In genomic region chr5:784428-785177, GRCh38 we compare ENCODE assay signal across 8 cellular contexts. TPM values are rescaled to one million over a fixed set of nuclear protein-coding genes. Genes with fewer than 3 reads are reported as not detected.
DNase-seq lines count a peak whose midpoint lies in the region; ATAC-seq and TF ChIP-seq lines count a peak whose summit lies in the region.
"Not testable (repeated sequence)": the region's sequence is repeated elsewhere in the genome, so short reads cannot be mapped to it uniquely, and the experiment has no call there.

A gene with protein sequence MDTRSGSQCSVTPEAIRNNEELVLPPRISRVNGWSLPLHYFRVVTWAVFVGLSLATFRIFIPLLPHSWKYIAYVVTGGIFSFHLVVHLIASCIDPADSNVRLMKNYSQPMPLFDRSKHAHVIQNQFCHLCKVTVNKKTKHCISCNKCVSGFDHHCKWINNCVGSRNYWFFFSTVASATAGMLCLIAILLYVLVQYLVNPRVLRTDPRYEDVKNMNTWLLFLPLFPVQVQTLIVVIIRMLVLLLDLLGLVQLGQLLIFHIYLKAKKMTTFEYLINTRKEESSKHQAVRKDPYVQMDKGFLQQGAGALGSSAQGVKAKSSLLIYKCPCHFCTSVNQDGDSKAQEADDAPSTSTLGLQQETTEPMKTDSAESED (minus strand): TSS chr5:784729. CDS start chr5:766919, 17,810 bp downstream.

- H3K9me2 ChIP-seq in SK-N-SH, result not testable (repeated sequence)

- POLR2A ChIA-PET in HEK293 (lab: Yijun Ruan, JAX); SK-N-SH (lab: Yijun Ruan, JAX): not testable (repeated sequence)

- H3F3A ChIP-seq in SK-N-SH (replicated peaks; ENCODE audit: insufficient read depth), result not testable (repeated sequence)

- H4K20me1 ChIP-seq in SK-N-SH (ENCODE audit: insufficient read depth), result not testable (repeated sequence)

- not testable (repeated sequence) for TF ChIP-seq RAD21 in SK-N-SH (IDR thresholded peaks at IDR 0.05; ENCODE audit: low read length)

- H3K9me3 ChIP-seq in HEK293 (ENCODE audit: control insufficient read depth, insufficient read depth, low read depth, low read length); SK-N-SH: not testable (repeated sequence)

- H3K4me3 Mint-ChIP-seq in activated naive CD4-positive, alpha-beta T cell treated with anti-CD3 and anti-CD28 coated beads for 36 hours, result peak within 1 kb of the TSS; percentile 65
- peak within 1 kb of the TSS; percentile 22 for H3K4me3 Mint-ChIP-seq in natural killer cell treated with Interleukin-12 subunit alpha and Interleukin-12 subunit beta and Interleukin-15 and Interleukin-18, amount 100 ng/mL, for 72 hours

- not testable (repeated sequence) for H3K27me3 ChIP-seq in SK-N-SH (ENCODE audit: insufficient read depth)

- H3K79me2 ChIP-seq in SK-N-SH (ENCODE audit: insufficient read depth), result not testable (repeated sequence)

- H3K9ac ChIP-seq in SK-N-SH, result not testable (repeated sequence)

- not testable (repeated sequence) for H3K36me3 ChIP-seq in HEK293 (ENCODE audit: control insufficient read depth in 2 of 2, insufficient read depth in 1 of 2, low read length in 2 of 2); SK-N-SH (replicated peaks in 1 of 2; ENCODE audit: control insufficient read depth in 1 of 2, insufficient read depth in 2 of 2, low read length in 1 of 2)

- peak within 1 kb of the TSS; percentile 80 for H3K4me2 ChIP-seq in SK-N-SH

- H3K27ac ChIP-seq in HEK293 (ENCODE audit: extremely low read depth, low read depth, low read length); SK-N-SH (ENCODE audit: low read depth in 2 of 2, low read length in 1 of 2): not testable (repeated sequence)

- not testable (repeated sequence) for TF ChIP-seq POLR2A in NB4 (IDR thresholded peaks at IDR 0.05; ENCODE audit: extremely low read depth, insufficient read length)

- not testable (repeated sequence) for H3K36me3 Mint-ChIP-seq in activated naive CD4-positive, alpha-beta T cell treated with anti-CD3 and anti-CD28 coated beads for 36 hours (ENCODE audit: low read depth); natural killer cell treated with Interleukin-12 subunit alpha and Interleukin-12 subunit beta and Interleukin-15 and Interleukin-18, amount 100 ng/mL, for 72 hours

- ATAC-seq in natural killer cell treated with Interleukin-12 subunit alpha and Interleukin-12 subunit beta and Interleukin-15 and Interleukin-18, amount 100 ng/mL, for 72 hours, result peak; percentile 83 to 90

- not testable (repeated sequence) for H3K27ac Mint-ChIP-seq in activated naive CD4-positive, alpha-beta T cell treated with anti-CD3 and anti-CD28 coated beads for 36 hours; natural killer cell treated with Interleukin-12 subunit alpha and Interleukin-12 subunit beta and Interleukin-15 and Interleukin-18, amount 100 ng/mL, for 72 hours

- CTCF ChIA-PET in HEK293 (lab: Yijun Ruan, JAX); SK-N-SH (lab: Yijun Ruan, JAX); activated naive CD4-positive, alpha-beta T cell treated with anti-CD3 and anti-CD28 coated beads for 36 hours (lab: Charles Lee): not testable (repeated sequence)

- intact Hi-C loops in activated naive CD4-positive, alpha-beta T cell treated with anti-CD3 and anti-CD28 coated beads for 36 hours (cut with micrococcal nuclease), result loop anchor here (5.0 kb wide), 1 partner anchor 172 kb away; the partner anchor contains the start of gene CEP72

- TF ChIP-seq EP300 in SK-N-SH (IDR thresholded peaks at IDR 0.05; ENCODE audit: borderline replicate concordance in 1 of 2, low read depth in 1 of 2, low read length in 1 of 2), result not testable (repeated sequence)

- H3K4me1 ChIP-seq in HEK293 (ENCODE audit: control insufficient read depth, insufficient read depth, low read length); SK-N-SH (ENCODE audit: control insufficient read depth in 1 of 2, insufficient read depth in 2 of 2, low read depth in 1 of 2, low read length in 1 of 2): not testable (repeated sequence)

- DNase-seq in DMS153 treated with DMSO at 0.1 percent for 48 hours (lab: John Stamatoyannopoulos, UW; ENCODE audit: unreplicated experiment), result peak; percentile 65
- peak; percentile 48 for DNase-seq in NB4 (ENCODE audit: low read depth)
- peak; percentile 99 for DNase-seq in SK-N-SH
- peak; percentile 80 for DNase-seq in activated naive CD4-positive, alpha-beta T cell treated with anti-CD3 and anti-CD28 coated beads for 36 hours
- peak; percentile 74 for DNase-seq in fibroblast of villous mesenchyme (ENCODE audit: low read depth)
- peak; percentile 87 for DNase-seq in natural killer cell treated with Interleukin-12 subunit alpha and Interleukin-12 subunit beta and Interleukin-15 and Interleukin-18, amount 100 ng/mL, for 72 hours (ENCODE audit: low spot score)
- peak; percentile 84 for DNase-seq in stimulated activated CD8-positive, alpha-beta memory T cell treated with anti-CD3 and anti-CD28 coated beads, Interleukin-7, amount 100 ng/mL, for 24 hours (ENCODE audit: low read depth)

- WGBS in SK-N-SH (ENCODE audit: low lambda C conversion rate), result 3% methylated on average over 32 of the region's 101 CpGs

- H3K9me3 Mint-ChIP-seq in activated naive CD4-positive, alpha-beta T cell treated with anti-CD3 and anti-CD28 coated beads for 36 hours; natural killer cell treated with Interleukin-12 subunit alpha and Interleukin-12 subunit beta and Interleukin-15 and Interleukin-18, amount 100 ng/mL, for 72 hours: not testable (repeated sequence)

- H3K4me3 ChIP-seq in HEK293 (ENCODE audit: low read depth, low read length) (peak within 1 kb of the TSS; percentile 60), SK-N-SH (ENCODE audit: low read depth in 2 of 2, low read length in 1 of 2) (peak within 1 kb of the TSS; percentile 50 to 55), fibroblast of villous mesenchyme (ENCODE audit: low read depth, low read length) (peak within 1 kb of the TSS; percentile 61)
- not testable (repeated sequence) for H3K4me3 ChIP-seq in NB4 (ENCODE audit: low read depth, low read length)

- H3K4me1 Mint-ChIP-seq in activated naive CD4-positive, alpha-beta T cell treated with anti-CD3 and anti-CD28 coated beads for 36 hours (ENCODE audit: low read depth); natural killer cell treated with Interleukin-12 subunit alpha and Interleukin-12 subunit beta and Interleukin-15 and Interleukin-18, amount 100 ng/mL, for 72 hours (ENCODE audit: low read depth in 2 of 2): not testable (repeated sequence)

- not testable (repeated sequence) for H3K27me3 Mint-ChIP-seq in activated naive CD4-positive, alpha-beta T cell treated with anti-CD3 and anti-CD28 coated beads for 36 hours (ENCODE audit: low read depth); natural killer cell treated with Interleukin-12 subunit alpha and Interleukin-12 subunit beta and Interleukin-15 and Interleukin-18, amount 100 ng/mL, for 72 hours

- not testable (repeated sequence) for TF ChIP-seq CTCF in HEK293 (tag by site-specific recombination; IDR thresholded peaks at IDR 0.05); NB4 (IDR thresholded peaks at IDR 0.05; ENCODE audit: low read depth, low read length); SK-N-SH (IDR thresholded peaks at IDR 0.05); fibroblast of villous mesenchyme (IDR thresholded peaks at IDR 0.05; ENCODE audit: insufficient read depth, low read depth, low read length)

- H2AFZ ChIP-seq in SK-N-SH (ENCODE audit: low read depth), result 0 out of 2 replicates have a peak within 1 kb of the TSS, but pooled peaks have one; percentile 78

TF ChIP-seq in HEK293, 187 proteins besides CTCF, POLR2A, EP300 and RAD21 (continues in another document):
- TF ChIP-seq ZIC2 (tag by site-specific recombination; IDR thresholded peaks at IDR 0.05) (0 out of 2 replicates have a peak, but pooled peaks have one; percentile 17), KLF8 (tag by site-specific recombination; IDR thresholded peaks at IDR 0.05) (peak; percentile 27; the same call in 1 of the 2 replicates), SP2 (tag by site-specific recombination; IDR thresholded peaks at IDR 0.05) (peak; percentile 19; the same call in 1 of the 2 replicates), KLF1 (tag by site-specific recombination; IDR thresholded peaks at IDR 0.05) (peak; percentile 46; the same call in 1 of the 2 replicates)

TF ChIP-seq in SK-N-SH, 30 proteins besides CTCF, POLR2A, EP300 and RAD21:
- TF ChIP-seq NRF1 (IDR thresholded peaks at IDR 0.05; ENCODE audit: low read depth, low read length), result peak; percentile 81

RNA-seq across cellular contexts. Expression of the gene that starts here (rescaled TPM):
- polyA plus RNA-seq in SK-N-SH (2012; rRNA removed), result not detected in 2 replicates
- polyA plus RNA-seq in SK-N-SH (2012; cell fraction: cytosol; rRNA removed), result 0.01 TPM in 1 of 2 replicates, not detected in the other
- 0.05 and 0.17 TPM in 2 replicates for polyA plus RNA-seq in SK-N-SH (2012; cell fraction: nucleus; rRNA removed)
- not detected for total RNA-seq in activated naive CD4-positive, alpha-beta T cell treated with anti-CD3 and anti-CD28 coated beads for 36 hours
- total RNA-seq in fibroblast of villous mesenchyme, result not detected in 2 replicates
- total RNA-seq in natural killer cell treated with Interleukin-12 subunit alpha and Interleukin-12 subunit beta and Interleukin-15 and Interleukin-18, amount 100 ng/mL, for 72 hours, result 1 to 10 TPM in 1 of 2 donors, not detected in 1; 1.2 TPM

Comparison
In these comparisons a context has a peak if more than half of its experiments do, and no peak if none do; other contexts are left out.
1. Peak in DNase-seq, H3K4me3 ChIP-seq and H3K4me2 ChIP-seq in SK-N-SH; RNA of the gene not detected or under 1 TPM.
2. Peak in DNase-seq in activated naive CD4-positive, alpha-beta T cell treated with anti-CD3 and anti-CD28 coated beads for 36 hours; RNA of the gene not detected or under 1 TPM.
3. Peak in DNase-seq and H3K4me3 ChIP-seq in fibroblast of villous mesenchyme; RNA of the gene not detected or under 1 TPM.
4. DNase-seq: peak in every context shown above with its lines; median percentile 99 in SK-N-SH; 87 in natural killer cell treated with Interleukin-12 subunit alpha and Interleukin-12 subunit beta and Interleukin-15 and Interleukin-18, amount 100 ng/mL, for 72 hours; 84 in stimulated activated CD8-positive, alpha-beta memory T cell treated with anti-CD3 and anti-CD28 coated beads, Interleukin-7, amount 100 ng/mL, for 24 hours; 80 in activated naive CD4-positive, alpha-beta T cell treated with anti-CD3 and anti-CD28 coated beads for 36 hours; 74 in fibroblast of villous mesenchyme; 65 in DMS153 treated with DMSO at 0.1 percent for 48 hours; 48 in NB4.